ENCODE assay signal across 19 cellular contexts in genomic region chr10:15124908-15125307, GRCh38. TPM values are rescaled to one million over a fixed set of nuclear protein-coding genes. Genes with fewer than 3 reads are reported as not detected.
DNase-seq lines count a peak whose midpoint lies in the region; ATAC-seq and TF ChIP-seq lines count a peak whose summit lies in the region.
"Had no signal": no experiment of that assay in that cellular context is flagged by ENCODE, and none has a peak within 500 bp of the region (broad histone marks: within the 10 kb centered on the region; RNA-seq: fewer than 3 reads in every experiment).

No MANE protein-coding gene starts in this region.

- peaks cover 53% of the 10 kb centered on the region for H3K36me3 Mint-ChIP-seq in activated CD4-positive, alpha-beta T cell treated with anti-CD3 and anti-CD28 coated beads, Interleukin-2, amount 10 ng/mL, durations not matched to agents 24 days and 14 days (ENCODE audit: low read depth)
- H3K36me3 Mint-ChIP-seq in activated naive CD4-positive, alpha-beta T cell treated with anti-CD3 and anti-CD28 coated beads for 36 hours (ENCODE audit: low read depth): peaks cover 35% of the 10 kb centered on the region
- H3K36me3 Mint-ChIP-seq in CD8-positive, alpha-beta T cell: peaks cover 67% of the 10 kb centered on the region
- peaks cover 75% of the 10 kb centered on the region for H3K36me3 Mint-ChIP-seq in activated T-helper 2 cell treated with anti-CD3 and anti-CD28 coated beads, Interferon-gamma antibody, Interleukin-2, Interleukin-4, amounts not matched to agents 10 μg/mL and 5 μg/mL and 100 μg/mL, durations not matched to agents 14 hours and 24 hours and 36 hours (ENCODE audit: low read depth)

- no peaks in the 10 kb centered on the region for H3K27me3 ChIP-seq in CD8-positive, alpha-beta T cell (ENCODE audit: insufficient read depth, low read length)
- H3K27me3 ChIP-seq in adrenal gland: no peaks in the 10 kb centered on the region
- H3K27me3 ChIP-seq: MG63 had no signal

- TF ChIP-seq POLR2A in adrenal gland (IDR thresholded peaks at IDR 0.05): no peak

- H3K4me3 Mint-ChIP-seq in activated CD4-positive, alpha-beta T cell treated with anti-CD3 and anti-CD28 coated beads, Interleukin-2, amount 10 ng/mL, durations not matched to agents 24 days and 14 days: no peak overlapping the region
- no peak overlapping the region for H3K4me3 Mint-ChIP-seq in activated naive CD4-positive, alpha-beta T cell treated with anti-CD3 and anti-CD28 coated beads for 36 hours
- no peak overlapping the region for H3K4me3 Mint-ChIP-seq in CD8-positive, alpha-beta T cell
- H3K4me3 Mint-ChIP-seq in activated T-helper 2 cell treated with anti-CD3 and anti-CD28 coated beads, Interferon-gamma antibody, Interleukin-2, Interleukin-4, amounts not matched to agents 10 μg/mL and 5 μg/mL and 100 μg/mL, durations not matched to agents 14 hours and 24 hours and 36 hours (ENCODE audit: low read depth): peak overlapping the region; percentile 15

- no peak overlapping the region for H3K4me3 ChIP-seq in CD8-positive, alpha-beta T cell (ENCODE audit: low read depth, low read length)
- H3K4me3 ChIP-seq in adrenal gland: no peak overlapping the region
- H3K4me3 ChIP-seq: MG63 had no signal

- POLR2A ChIA-PET in CD8-positive, alpha-beta T cell (lab: Charles Lee): no interaction called here

- no peaks in the 10 kb centered on the region for H3K27me3 Mint-ChIP-seq in activated CD4-positive, alpha-beta T cell treated with anti-CD3 and anti-CD28 coated beads, Interleukin-2, amount 10 ng/mL, durations not matched to agents 24 days and 14 days
- H3K27me3 Mint-ChIP-seq in activated naive CD4-positive, alpha-beta T cell treated with anti-CD3 and anti-CD28 coated beads for 36 hours (ENCODE audit: low read depth): no peaks in the 10 kb centered on the region
- H3K27me3 Mint-ChIP-seq in CD8-positive, alpha-beta T cell (ENCODE audit: low read depth): no peaks in the 10 kb centered on the region
- no peaks in the 10 kb centered on the region for H3K27me3 Mint-ChIP-seq in activated T-helper 2 cell treated with anti-CD3 and anti-CD28 coated beads, Interferon-gamma antibody, Interleukin-2, Interleukin-4, amounts not matched to agents 10 μg/mL and 5 μg/mL and 100 μg/mL, durations not matched to agents 14 hours and 24 hours and 36 hours (ENCODE audit: low read depth)

- no peaks in the 10 kb centered on the region for H3K4me1 ChIP-seq in CD8-positive, alpha-beta T cell (ENCODE audit: insufficient read depth, low read length)
- H3K4me1 ChIP-seq in adrenal gland (replicated peaks in 1 of 2): no peaks in the 10 kb centered on the region

- CTCF ChIA-PET in activated naive CD4-positive, alpha-beta T cell treated with anti-CD3 and anti-CD28 coated beads for 36 hours (lab: Charles Lee): interaction anchor here (1.1 to 2.0 kb wide), 2 partner anchors 17 to 19 kb away, joined by 3 to 12 read pairs; no protein-coding TSS in a partner anchor
- CTCF ChIA-PET in CD8-positive, alpha-beta T cell (lab: Charles Lee): interaction anchor here (1.0 to 1.2 kb wide), 2 partner anchors 9 to 10 kb away, joined by 3 read pairs; no protein-coding TSS in a partner anchor

- no peak for ATAC-seq in CD8-positive, alpha-beta T cell

- H3K27ac Mint-ChIP-seq in activated CD4-positive, alpha-beta T cell treated with anti-CD3 and anti-CD28 coated beads, Interleukin-2, amount 10 ng/mL, durations not matched to agents 24 days and 14 days: peak overlapping the region; percentile 48
- peak overlapping the region; percentile 86 for H3K27ac Mint-ChIP-seq in activated naive CD4-positive, alpha-beta T cell treated with anti-CD3 and anti-CD28 coated beads for 36 hours
- peak overlapping the region; percentile 4 for H3K27ac Mint-ChIP-seq in CD8-positive, alpha-beta T cell
- H3K27ac Mint-ChIP-seq in activated T-helper 2 cell treated with anti-CD3 and anti-CD28 coated beads, Interferon-gamma antibody, Interleukin-2, Interleukin-4, amounts not matched to agents 10 μg/mL and 5 μg/mL and 100 μg/mL, durations not matched to agents 14 hours and 24 hours and 36 hours: peak overlapping the region; percentile 93

- DNase-seq in activated CD4-positive, alpha-beta T cell treated with anti-CD3 and anti-CD28 coated beads, Interleukin-2, amount 10 ng/mL, durations not matched to agents 24 days and 14 days: no peak
- DNase-seq in activated CD4-positive, alpha-beta T cell treated with anti-CD3 and anti-CD28 coated beads, Interleukin-2, amount 50 U/mL, for 48 hours: no peak
- DNase-seq in activated naive CD4-positive, alpha-beta T cell treated with anti-CD3 and anti-CD28 coated beads for 36 hours: no peak
- DNase-seq in activated naive CD4-positive, alpha-beta T cell treated with anti-CD3 and anti-CD28 coated beads, Interleukin-2, amount 50 U/mL, for 16 hours: no peak
- DNase-seq in CD8-positive, alpha-beta T cell: no peak
- no peak for DNase-seq in activated T-helper 2 cell treated with anti-CD3 and anti-CD28 coated beads, Interferon-gamma antibody, Interleukin-2, Interleukin-4, amounts not matched to agents 10 μg/mL and 5 μg/mL and 100 μg/mL, durations not matched to agents 14 hours and 24 hours and 36 hours (ENCODE audit: low spot score)
- DNase-seq in adrenal gland: no peak
- no peak for DNase-seq in NCI-H226
- DNase-seq: AML-193, C1 segment of cervical spinal cord, DMS79 treated with DMSO at 0.1 percent for 48 hours, Kasumi-1, MG63, NCI-H1417, NCI-H1694 treated with DMSO at 0.1 percent for 48 hours, NCI-H2081 treated with DMSO at 0.1 percent for 48 hours, NCI-H2171 treated with DMSO at 0.1 percent for 48 hours, NCI-H446, NCI-H526 had no signal

- 82 to 92% (median 90%) methylated on average over 3 of the region's 3 CpGs for WGBS in adrenal gland, 4 donors

- peaks cover 20% of the 10 kb centered on the region for H3K36me3 ChIP-seq in CD8-positive, alpha-beta T cell (ENCODE audit: insufficient read depth, low read length)
- H3K36me3 ChIP-seq in adrenal gland (replicated peaks in 1 of 2): peaks cover 0 to 2% of the 10 kb centered on the region in 2 donors

- no peaks in the 10 kb centered on the region for H3K9me3 Mint-ChIP-seq in activated CD4-positive, alpha-beta T cell treated with anti-CD3 and anti-CD28 coated beads, Interleukin-2, amount 10 ng/mL, durations not matched to agents 24 days and 14 days
- H3K9me3 Mint-ChIP-seq in activated naive CD4-positive, alpha-beta T cell treated with anti-CD3 and anti-CD28 coated beads for 36 hours: no peaks in the 10 kb centered on the region
- H3K9me3 Mint-ChIP-seq in CD8-positive, alpha-beta T cell: no peaks in the 10 kb centered on the region
- H3K9me3 Mint-ChIP-seq in activated T-helper 2 cell treated with anti-CD3 and anti-CD28 coated beads, Interferon-gamma antibody, Interleukin-2, Interleukin-4, amounts not matched to agents 10 μg/mL and 5 μg/mL and 100 μg/mL, durations not matched to agents 14 hours and 24 hours and 36 hours: no peaks in the 10 kb centered on the region

- H3K4me1 Mint-ChIP-seq in activated CD4-positive, alpha-beta T cell treated with anti-CD3 and anti-CD28 coated beads, Interleukin-2, amount 10 ng/mL, durations not matched to agents 24 days and 14 days: peaks cover 22% of the 10 kb centered on the region
- H3K4me1 Mint-ChIP-seq in activated naive CD4-positive, alpha-beta T cell treated with anti-CD3 and anti-CD28 coated beads for 36 hours (ENCODE audit: low read depth): peaks cover 46% of the 10 kb centered on the region
- peaks cover 1% of the 10 kb centered on the region for H3K4me1 Mint-ChIP-seq in CD8-positive, alpha-beta T cell (ENCODE audit: low read depth)
- H3K4me1 Mint-ChIP-seq in activated T-helper 2 cell treated with anti-CD3 and anti-CD28 coated beads, Interferon-gamma antibody, Interleukin-2, Interleukin-4, amounts not matched to agents 10 μg/mL and 5 μg/mL and 100 μg/mL, durations not matched to agents 14 hours and 24 hours and 36 hours (ENCODE audit: low read depth): peaks cover 37% of the 10 kb centered on the region

- intact Hi-C loops in activated CD4-positive, alpha-beta T cell treated with anti-CD3 and anti-CD28 coated beads, Interleukin-2, amount 10 ng/mL, durations not matched to agents 24 days and 14 days (cut with micrococcal nuclease): no loop called here
- intact Hi-C loops in activated naive CD4-positive, alpha-beta T cell treated with anti-CD3 and anti-CD28 coated beads for 36 hours (cut with micrococcal nuclease): loop anchor here (5.0 to 10.0 kb wide), 5 partner anchors 478 to 1902 kb away; no protein-coding TSS in a partner anchor
- intact Hi-C loops in CD8-positive, alpha-beta T cell (cut with DNase I, micrococcal nuclease): loop anchor here in 1 of 2 experiments (5.0 kb wide), 1 partner anchor 42 kb away; the partner anchor contains the start of gene NMT2
- intact Hi-C loops in activated T-helper 2 cell treated with anti-CD3 and anti-CD28 coated beads, Interferon-gamma antibody, Interleukin-2, Interleukin-4, amounts not matched to agents 10 μg/mL and 5 μg/mL and 100 μg/mL, durations not matched to agents 14 hours and 24 hours and 36 hours (cut with micrococcal nuclease): loop anchor here (10.0 kb wide), 1 partner anchor 520 kb away; no protein-coding TSS in a partner anchor
- intact Hi-C loops in adrenal gland (cut with DNase I): no loop called here

- TF ChIP-seq CTCF in CD8-positive, alpha-beta T cell (IDR thresholded peaks at IDR 0.05): no peak
- no peak for TF ChIP-seq CTCF in adrenal gland (IDR thresholded peaks at IDR 0.05)

- no peak overlapping the region for H3K27ac ChIP-seq in CD8-positive, alpha-beta T cell (ENCODE audit: low read depth, low read length)
- no peak overlapping the region for H3K27ac ChIP-seq in adrenal gland

- H3K9me3 ChIP-seq in CD8-positive, alpha-beta T cell (ENCODE audit: low read length): no peaks in the 10 kb centered on the region
- H3K9me3 ChIP-seq in adrenal gland (replicated peaks in 1 of 3): no peaks in the 10 kb centered on the region
- H3K9me3 ChIP-seq: MG63 had no signal

RNA-seq across cellular contexts. Expression of gene RPP38, which starts 27.8 kb away (rescaled TPM):
- 22.6 and 23.3 TPM in 2 replicates for total RNA-seq in activated CD4-positive, alpha-beta T cell treated with anti-CD3 and anti-CD28 coated beads, Interleukin-2, amount 10 ng/mL, durations not matched to agents 24 days and 14 days
- total RNA-seq in activated naive CD4-positive, alpha-beta T cell treated with anti-CD3 and anti-CD28 coated beads for 36 hours: 10 to 100 TPM; 15.6 to 16.3 TPM
- total RNA-seq in CD8-positive, alpha-beta T cell: 10 to 100 TPM; 10.6 to 12.3 TPM
- total RNA-seq in activated T-helper 2 cell treated with anti-CD3 and anti-CD28 coated beads, Interferon-gamma antibody, Interleukin-2, Interleukin-4, amounts not matched to agents 10 μg/mL and 5 μg/mL and 100 μg/mL, durations not matched to agents 14 hours and 24 hours and 36 hours: 19.4 and 20.3 TPM in 2 replicates
- 10 to 100 TPM; 11.1 to 14.5 (median 13.1) TPM for total RNA-seq in adrenal gland
- 10 to 100 TPM; 15.7 to 24.9 (median 24.3) TPM for polyA plus RNA-seq in adrenal gland

RNA-seq across cellular contexts. Expression of gene ACBD7, which starts 36.3 kb away (rescaled TPM):
- 1.0 and 1.3 TPM in 2 replicates for total RNA-seq in activated CD4-positive, alpha-beta T cell treated with anti-CD3 and anti-CD28 coated beads, Interleukin-2, amount 10 ng/mL, durations not matched to agents 24 days and 14 days
- total RNA-seq in activated naive CD4-positive, alpha-beta T cell treated with anti-CD3 and anti-CD28 coated beads for 36 hours: under 1 TPM; 0.72 to 0.94 TPM
- 1 to 10 TPM in 1 of 2 experiments, under 1 TPM in 1; 0.86 to 1.8 TPM for total RNA-seq in CD8-positive, alpha-beta T cell
- 3.6 and 4.8 TPM in 2 replicates for total RNA-seq in activated T-helper 2 cell treated with anti-CD3 and anti-CD28 coated beads, Interferon-gamma antibody, Interleukin-2, Interleukin-4, amounts not matched to agents 10 μg/mL and 5 μg/mL and 100 μg/mL, durations not matched to agents 14 hours and 24 hours and 36 hours
- under 1 TPM in 3 of 8 donors, not detected in 5; 0.23 to 0.42 (median 0.32) TPM for total RNA-seq in adrenal gland
- polyA plus RNA-seq in adrenal gland: under 1 TPM in 1 of 3 donors, not detected in 2; 0.18 TPM

RNA-seq across cellular contexts. Expression of gene NMT2, which starts 43.6 kb away (rescaled TPM):
- 13.7 and 14.1 TPM in 2 replicates for total RNA-seq in activated CD4-positive, alpha-beta T cell treated with anti-CD3 and anti-CD28 coated beads, Interleukin-2, amount 10 ng/mL, durations not matched to agents 24 days and 14 days
- 10 to 100 TPM; 20.4 to 22.3 TPM for total RNA-seq in activated naive CD4-positive, alpha-beta T cell treated with anti-CD3 and anti-CD28 coated beads for 36 hours
- total RNA-seq in CD8-positive, alpha-beta T cell: 10 to 100 TPM; 22.3 to 25.4 TPM
- 34.5 and 37.6 TPM in 2 replicates for total RNA-seq in activated T-helper 2 cell treated with anti-CD3 and anti-CD28 coated beads, Interferon-gamma antibody, Interleukin-2, Interleukin-4, amounts not matched to agents 10 μg/mL and 5 μg/mL and 100 μg/mL, durations not matched to agents 14 hours and 24 hours and 36 hours
- 1 to 10 TPM; 3.9 to 8.9 (median 7.3) TPM for total RNA-seq in adrenal gland
- polyA plus RNA-seq in adrenal gland: 1 to 10 TPM; 3.4 to 8.0 (median 4.8) TPM

Comparison
In these comparisons a context has a peak if more than half of its experiments do, and no peak if none do; other contexts are left out.
1. H3K27ac Mint-ChIP-seq: peak in every context shown above with its lines; median percentile 93 in activated T-helper 2 cell treated with anti-CD3 and anti-CD28 coated beads, Interferon-gamma antibody, Interleukin-2, Interleukin-4, amounts not matched to agents 10 μg/mL and 5 μg/mL and 100 μg/mL, durations not matched to agents 14 hours and 24 hours and 36 hours; 86 in activated naive CD4-positive, alpha-beta T cell treated with anti-CD3 and anti-CD28 coated beads for 36 hours; 48 in activated CD4-positive, alpha-beta T cell treated with anti-CD3 and anti-CD28 coated beads, Interleukin-2, amount 10 ng/mL, durations not matched to agents 24 days and 14 days; 4 in CD8-positive, alpha-beta T cell.
2. intact Hi-C loops: an anchor here in activated naive CD4-positive, alpha-beta T cell treated with anti-CD3 and anti-CD28 coated beads for 36 hours (5.0 to 10.0 kb wide) and activated T-helper 2 cell treated with anti-CD3 and anti-CD28 coated beads, Interferon-gamma antibody, Interleukin-2, Interleukin-4, amounts not matched to agents 10 μg/mL and 5 μg/mL and 100 μg/mL, durations not matched to agents 14 hours and 24 hours and 36 hours (10.0 kb wide); none called in activated CD4-positive, alpha-beta T cell treated with anti-CD3 and anti-CD28 coated beads, Interleukin-2, amount 10 ng/mL, durations not matched to agents 24 days and 14 days and adrenal gland.